ENCODE assay signal across 8 cellular contexts in genomic region chr4:139665690-139666529, GRCh38. TPM values are rescaled to one million over a fixed set of nuclear protein-coding genes. Genes with fewer than 3 reads are reported as not detected.
DNase-seq lines count a peak whose midpoint lies in the region; ATAC-seq and TF ChIP-seq lines count a peak whose summit lies in the region.

TSS of gene MGST2 (plus strand) at chr4:139665819. CDS start at chr4:139666020, 201 bp downstream.

- peak within 1 kb of the TSS; percentile 79 for H2BK20ac ChIP-seq in IMR-90 (ENCODE audit: low read depth, low read length)

- intact Hi-C loops in IMR-90 (cut with micrococcal nuclease): no loop called here
- intact Hi-C loops in left ventricle myocardium superior (cut with micrococcal nuclease): no loop called here

- ATAC-seq in GM21576 (IDR thresholded peaks at IDR 0.05; ENCODE audit: unreplicated experiment) (peak; percentile 86), IMR-90 (ENCODE audit: low read depth) (peak; percentile 80), left ventricle myocardium superior (peak; percentile 92)

- TF ChIP-seq POLR2A in IMR-90 (IDR thresholded peaks at IDR 0.05; ENCODE audit: low read depth, low read length): no peak

- 1% methylated on average over 18 of the region's 32 CpGs; no CpG with 5 or more reads in 1 of the 2 experiments for WGBS in IMR-90 (ENCODE audit: extremely low coverage in 2 of 2, insufficient read length in 1 of 2), 2 experiments
- WGBS in trophoblast cell (ENCODE audit: extremely low coverage, insufficient coverage, insufficient read length): no CpG with 5 or more reads among the region's 32 CpGs

- H2AK5ac ChIP-seq in IMR-90 (ENCODE audit: low read depth, low read length): peak within 1 kb of the TSS; percentile 76
- H2AK5ac ChIP-seq in trophoblast cell (ENCODE audit: low read length): no peak within 1 kb of the TSS

- H3K79me1 ChIP-seq in IMR-90 (ENCODE audit: low read depth in 1 of 2, low read length in 2 of 2) (0 out of 4 replicates have a peak, but pooled peaks cover 0 to 4% of the 10 kb centered on the region in 2 experiments), trophoblast cell (ENCODE audit: low read length) (peaks cover 21% of the 10 kb centered on the region)

- peak within 1 kb of the TSS; percentile 44 for H3K4me3 ChIP-seq in IMR-90 (ENCODE audit: insufficient read depth, low read depth, low read length)
- peak within 1 kb of the TSS; percentile 46 for H3K4me3 ChIP-seq in trophoblast cell (ENCODE audit: low read depth, low read length)

- H3K27ac ChIP-seq in IMR-90 (ENCODE audit: insufficient read depth, low read length): peak within 1 kb of the TSS; percentile 73
- peak within 1 kb of the TSS; percentile 91 for H3K27ac ChIP-seq in trophoblast cell (ENCODE audit: low read depth, low read length)

- peak within 1 kb of the TSS; percentile 55; the same call in 1 of the 2 replicates for H3K56ac ChIP-seq in IMR-90 (ENCODE audit: extremely low read depth, insufficient read depth, low read length)

- 0 out of 2 replicates have a peak, but pooled peaks cover 3% of the 10 kb centered on the region for H3K9me1 ChIP-seq in IMR-90 (ENCODE audit: insufficient read depth, low read length)

- CTCF ChIA-PET in IMR-90 (lab: Yijun Ruan, JAX): interaction anchor here (0.9 to 1.5 kb wide), 2 partner anchors 9 to 39 kb away, joined by 3 to 6 read pairs; no protein-coding TSS in a partner anchor

- no peak for TF ChIP-seq RAD21 in IMR-90 (IDR thresholded peaks at IDR 0.05; ENCODE audit: low read length)

- H3K36me3 ChIP-seq in IMR-90 (ENCODE audit: control insufficient read depth, insufficient read depth, low read length): no peaks in the 10 kb centered on the region
- H3K36me3 ChIP-seq in trophoblast cell (ENCODE audit: control insufficient read depth in 1 of 2, insufficient read depth in 2 of 2, low read length in 2 of 2): no peaks in the 10 kb centered on the region

- H3K23ac ChIP-seq in IMR-90 (ENCODE audit: low read depth, low read length) (peak within 1 kb of the TSS; percentile 75), trophoblast cell (ENCODE audit: low read length) (no peak within 1 kb of the TSS)

- in situ Hi-C loops in IMR-90 (cut with MboI; ENCODE audit: low sequenced_read_pairs): no loop called here

- peaks cover 4% of the 10 kb centered on the region for H3K79me2 ChIP-seq in trophoblast cell (ENCODE audit: control insufficient read depth, insufficient read depth, low read length, poor library complexity)

- H3K4ac ChIP-seq in IMR-90 (ENCODE audit: low read depth, low read length) (peak within 1 kb of the TSS; percentile 87), trophoblast cell (ENCODE audit: low read depth, low read length) (peak within 1 kb of the TSS; percentile 41)

- H3K9ac ChIP-seq in IMR-90 (ENCODE audit: low read depth, low read length): peak within 1 kb of the TSS; percentile 40
- H3K9ac ChIP-seq in trophoblast cell (ENCODE audit: low read length): peak within 1 kb of the TSS; percentile 39

- peaks cover 2% of the 10 kb centered on the region; the same call in 1 of the 2 replicates for H3K4me1 ChIP-seq in IMR-90 (ENCODE audit: control insufficient read depth, insufficient read depth, low read length)
- H3K4me1 ChIP-seq in trophoblast cell (ENCODE audit: control insufficient read depth in 1 of 2, insufficient read depth in 2 of 2, low read length in 2 of 2): peaks cover 17% of the 10 kb centered on the region in 2 experiments

- H3K9me3 ChIP-seq in IMR-90 (ENCODE audit: control insufficient read depth, insufficient read depth, low read length) (no peaks in the 10 kb centered on the region), trophoblast cell (ENCODE audit: insufficient read depth, low read depth, low read length) (no peaks in the 10 kb centered on the region)

- H4K8ac ChIP-seq in IMR-90 (ENCODE audit: low read depth in 2 of 2, low read length in 2 of 2): peak within 1 kb of the TSS; percentile 86 to 87
- peak within 1 kb of the TSS; percentile 72 for H4K8ac ChIP-seq in trophoblast cell (ENCODE audit: low read depth, low read length)

- no TSS peak for BruUV-seq in IMR-90 (replicated peaks; lab: Mats Ljungman, UMichigan)

- peak within 1 kb of the TSS; percentile 62 for H3K18ac ChIP-seq in IMR-90 (ENCODE audit: low read depth, low read length)
- peak within 1 kb of the TSS; percentile 65 for H3K18ac ChIP-seq in trophoblast cell (ENCODE audit: low read length)

- H2BK120ac ChIP-seq in IMR-90 (ENCODE audit: low read depth, low read length): peak within 1 kb of the TSS; percentile 84
- H2BK120ac ChIP-seq in trophoblast cell (ENCODE audit: insufficient read depth, low read length, poor library complexity): peak within 1 kb of the TSS; percentile 70

- dilution Hi-C loops in IMR-90 (cut with HindIII; ENCODE audit: low sequenced_read_pairs, unreplicated experiment): no loop called here

- peak within 1 kb of the TSS; percentile 83 for H4K5ac ChIP-seq in IMR-90 (ENCODE audit: low read depth, low read length)

- H2BK15ac ChIP-seq in IMR-90 (ENCODE audit: low read depth, low read length): peak within 1 kb of the TSS; percentile 93; the same call in 2 of the 3 replicates

- H4K20me1 ChIP-seq in IMR-90 (ENCODE audit: insufficient read depth, low read length): no peaks in the 10 kb centered on the region

- peak within 1 kb of the TSS; percentile 79 for H4K12ac ChIP-seq in trophoblast cell (ENCODE audit: low read depth, low read length)

- peak within 1 kb of the TSS; percentile 12 for H2AK9ac ChIP-seq in IMR-90 (replicated peaks; ENCODE audit: low read depth, low read length, poor library complexity)

- H2BK12ac ChIP-seq in trophoblast cell (ENCODE audit: low read length): peak within 1 kb of the TSS; percentile 11

- peak; percentile 51 for DNase-seq in GDM1 (lab: John Stamatoyannopoulos, UW)
- DNase-seq in IMR-90: peak; percentile 79
- peak; percentile 63 for DNase-seq in RPMI7951 (ENCODE audit: low read depth)
- peak in 40 of 58 donors; percentile 3 to 67 (median 28) for DNase-seq in anterior cingulate cortex (lab: John Stamatoyannopoulos, UW)
- peak; percentile 84 for DNase-seq in left ventricle myocardium superior
- DNase-seq in trophoblast cell: peak; percentile 73 to 89
- DNase-seq in NCI-H1048 (lab: John Stamatoyannopoulos, UW): no peak

- H4K91ac ChIP-seq in IMR-90 (ENCODE audit: insufficient read depth, low read depth, low read length) (peak within 1 kb of the TSS; percentile 84), trophoblast cell (ENCODE audit: low read depth, low read length) (peak within 1 kb of the TSS; percentile 67)

- POLR2A ChIA-PET in IMR-90 (lab: Charles Lee; ENCODE audit: unreplicated experiment): interaction anchor here (0.5 to 0.7 kb wide), 4 partner anchors 23 to 485 kb away, joined by 3 to 13 read pairs (median 3); no protein-coding TSS in a partner anchor

- H3K4me2 ChIP-seq in IMR-90 (ENCODE audit: low read depth, low read length) (peak within 1 kb of the TSS; percentile 82), trophoblast cell (ENCODE audit: low read length) (peak within 1 kb of the TSS; percentile 68)

- H2BK5ac ChIP-seq in IMR-90 (ENCODE audit: low read depth, low read length, poor library complexity, severe bottlenecking) (peak within 1 kb of the TSS; percentile 76), trophoblast cell (ENCODE audit: low read depth, low read length, poor library complexity) (peak within 1 kb of the TSS; percentile 41)

- H3K27me3 ChIP-seq in IMR-90 (ENCODE audit: control insufficient read depth, insufficient read depth, low read length) (no peaks in the 10 kb centered on the region), trophoblast cell (ENCODE audit: insufficient read depth, low read length) (no peaks in the 10 kb centered on the region)

- H2AFZ ChIP-seq in IMR-90 (replicated peaks; ENCODE audit: low read length, poor library complexity) (peak within 1 kb of the TSS; percentile 97), trophoblast cell (ENCODE audit: insufficient read depth, low read length, poor library complexity) (peak within 1 kb of the TSS; percentile 32)

- H3K14ac ChIP-seq in IMR-90 (replicated peaks; ENCODE audit: low read depth, low read length): peak within 1 kb of the TSS; percentile 29
- H3K14ac ChIP-seq in trophoblast cell (ENCODE audit: low read length): peak within 1 kb of the TSS; percentile 47

- no peak for TF ChIP-seq CTCF in IMR-90 (conservative IDR thresholded peaks at IDR 0.05; ENCODE audit: low read depth, low read length)

TF ChIP-seq in IMR-90, 13 proteins besides CTCF, POLR2A, EP300 and RAD21:
- TF ChIP-seq FOS (IDR thresholded peaks at IDR 0.05; ENCODE audit: low read depth, low read length): no peak
- TF ChIP-seq BHLHE40 (IDR thresholded peaks at IDR 0.05; ENCODE audit: low read depth, low read length): peak; percentile 18; the same call in 1 of the 2 replicates

RNA-seq across cellular contexts. Expression of gene MGST2, which starts in this region (rescaled TPM):
- 4.8 and 8.1 TPM in 2 replicates for total RNA-seq in IMR-90 (2012; rRNA removed)
- 9.0 and 10.5 TPM in 2 replicates for polyA plus RNA-seq in IMR-90 (2012; rRNA removed)
- 3.4 and 5.8 TPM in 2 replicates for polyA plus RNA-seq in IMR-90 (2012; cell fraction: cytosol; rRNA removed)
- polyA plus RNA-seq in IMR-90 (2012; cell fraction: nucleus; rRNA removed; ENCODE audit: low replicate concordance): 1.1 and 4.5 TPM in 2 replicates
- 8.5 and 11.5 TPM in 2 replicates for total RNA-seq in RPMI7951 (2014; rRNA removed; shearing (Covaris generic))
- total RNA-seq in left ventricle myocardium superior: 112 TPM
- 53.9 and 57.1 TPM in 2 replicates for polyA plus RNA-seq in trophoblast cell (2013)
